Comparison of ENCODE assay signal across 16 cellular contexts in the genomic region with DNA sequence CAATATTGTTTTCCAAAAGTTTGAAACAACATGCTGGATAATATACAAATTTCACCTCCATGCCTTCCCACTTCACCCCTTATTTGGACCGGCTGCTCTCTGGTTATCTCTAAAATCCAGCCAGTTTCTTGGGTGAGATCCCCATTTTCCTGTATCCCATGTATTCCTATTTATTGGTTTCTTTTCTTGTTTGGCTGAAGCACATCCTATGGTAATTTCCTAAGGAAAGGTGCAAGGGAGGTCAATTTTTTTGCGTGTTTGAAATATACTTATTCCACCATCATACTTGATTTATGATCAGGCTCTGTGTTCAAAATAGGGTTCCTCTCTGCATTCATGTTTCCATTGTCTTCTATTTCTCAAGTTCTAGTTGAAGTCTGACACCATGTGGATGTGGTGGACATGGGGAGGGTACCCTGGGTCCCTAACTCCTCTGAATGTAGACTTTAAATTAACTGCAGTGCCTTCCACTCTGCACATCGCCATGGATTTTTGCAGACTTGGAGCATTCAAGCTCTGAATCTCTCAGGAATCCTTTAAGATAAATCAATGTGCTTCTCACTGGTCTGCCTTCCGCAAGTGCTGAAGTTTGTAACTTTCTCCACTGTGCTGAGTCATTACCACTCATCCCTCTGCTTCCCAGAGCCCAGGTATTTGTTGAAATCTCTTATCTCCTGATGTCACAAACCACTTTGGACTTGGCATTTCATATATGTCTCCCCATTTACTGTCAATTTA. TPM values are rescaled to one million over a fixed set of nuclear protein-coding genes. Genes with fewer than 3 reads are reported as not detected.
DNase-seq lines count a peak whose midpoint lies in the region; TF ChIP-seq lines count a peak whose summit lies in the region.
"Had no signal": no experiment of that assay in that cellular context is flagged by ENCODE, and none has a peak within 500 bp of the region (broad histone marks: within the 10 kb centered on the region; RNA-seq: fewer than 3 reads in every experiment).

No MANE protein-coding gene starts in this region.

- no peak overlapping the region for H3K27ac ChIP-seq in A673 (ENCODE audit: low read depth, low read length, poor library complexity, severe bottlenecking)
- H3K27ac ChIP-seq: right atrium auricular region, suprapubic skin had no signal

- BruUV-seq in A673 (replicated peaks; lab: Mats Ljungman, UMichigan) = no TSS peak

- peak; percentile 51 for DNase-seq in ELR (ENCODE audit: low read depth)
- peak; percentile 41 for DNase-seq in NCI-H460 (ENCODE audit: extremely low read depth, low read depth)
- DNase-seq in astrocyte of the hippocampus (ENCODE audit: low read depth, low spot score) = peak; percentile 48
- DNase-seq in kidney glomerular epithelial cell (lab: John Stamatoyannopoulos, UW) = peak; percentile 42
- no peak for DNase-seq in pons (ENCODE audit: low spot score)
- DNase-seq in A673 (ENCODE audit: low spot score) = no peak
- no peak for DNase-seq in central memory CD4-positive, alpha-beta T cell
- DNase-seq in AG08395 (ENCODE audit: low spot score) = no peak
- DNase-seq: activated CD4-positive, alpha-beta T cell treated with anti-CD3 and anti-CD28 coated beads, Interleukin-2, amount 50 U/mL, for 48 hours; activated naive CD8-positive, alpha-beta T cell treated with anti-CD3 and anti-CD28 coated beads, Interleukin-2, amount 50 U/mL, for 24 hours; activated T-cell treated with anti-CD3 and anti-CD28 coated beads, Interleukin-2, amount 50 U/mL, for 48 hours; NCI-H774; SHP77; T1000 had no signal

- no peak overlapping the region for H3K4me3 ChIP-seq in A673 (ENCODE audit: low read depth, low read length, poor library complexity, severe bottlenecking)
- H3K4me3 ChIP-seq: right atrium auricular region, suprapubic skin had no signal

- peaks cover 15% of the 10 kb centered on the region for H3K4me1 ChIP-seq in A673 (ENCODE audit: insufficient read depth, low read length, poor library complexity, severe bottlenecking)
- H3K4me1 ChIP-seq: suprapubic skin had no signal

- no peak for TF ChIP-seq CTCF in A673 (conservative IDR thresholded peaks at IDR 0.05; ENCODE audit: low read depth, low read length)

- POLR2A ChIA-PET in A673 (lab: Charles Lee; ENCODE audit: low non-redundant PET) = no interaction called here

- CTCF ChIA-PET in A673 (lab: Charles Lee) = no interaction called here

- no peaks in the 10 kb centered on the region for H3K27me3 ChIP-seq in A673 (replicated peaks; ENCODE audit: insufficient read depth, low read depth, low read length, poor library complexity)
- H3K27me3 ChIP-seq: right atrium auricular region had no signal

- intact Hi-C loops in A673 (cut with micrococcal nuclease; ENCODE audit: unreplicated experiment) = no loop called here

- H3K36me3 ChIP-seq in A673 (ENCODE audit: insufficient read depth, low read length, poor library complexity, severe bottlenecking) = no peaks in the 10 kb centered on the region
- H3K36me3 ChIP-seq: right atrium auricular region, suprapubic skin had no signal

- H3K9me3 ChIP-seq in A673 (ENCODE audit: low read depth, low read length, poor library complexity, severe bottlenecking) = no peaks in the 10 kb centered on the region
- H3K9me3 ChIP-seq: right atrium auricular region, suprapubic skin had no signal

RNA-seq across cellular contexts. Expression of a gene that starts 52.1 kb away (rescaled TPM):
- total RNA-seq in NCI-H460 (2014; rRNA removed; shearing (Covaris generic)) = 32.7 and 33.7 TPM in 2 replicates
- 42.5 and 94.9 TPM in 2 replicates for polyA plus RNA-seq in NCI-H460 (2014; cell fraction: nucleus; rRNA removed)
- total RNA-seq in A673 (2021) = 90.4 and 98.1 TPM in 2 replicates

Comparison
In these comparisons a context has a peak if more than half of its experiments do, and no peak if none do; other contexts are left out.
1. DNase-seq: peak in ELR (single experiment), NCI-H460 (single experiment), astrocyte of the hippocampus (single experiment) and kidney glomerular epithelial cell (single experiment); none in pons (single experiment), A673 (single experiment), central memory CD4-positive, alpha-beta T cell (single experiment) and AG08395 (single experiment).